In genomic region chr7:112101083-112101846, GRCh38 we compare ENCODE assay signal across 23 cellular contexts.
A peak's percentile ranks its signal among the peaks of the same experiment; 100 is the strongest.
DNase-seq lines count a peak whose midpoint lies in the region; ATAC-seq and TF ChIP-seq lines count a peak whose summit lies in the region.
"Had no signal": no experiment of that assay in that cellular context is flagged by ENCODE, and none has a peak within 500 bp of the region (broad histone marks: within the 10 kb centered on the region; RNA-seq: fewer than 3 reads in every experiment).

No MANE protein-coding gene starts in this region.

- H3K9me3 ChIP-seq in heart left ventricle (no peaks in the 10 kb centered on the region), right cardiac atrium (ENCODE audit: control insufficient read depth, low read length) (no peaks in the 10 kb centered on the region), osteoblast (ENCODE audit: low read depth, low read length) (no peaks in the 10 kb centered on the region), upper lobe of left lung (no peaks in the 10 kb centered on the region)
- H3K9me3 ChIP-seq: A549, MG63, SK-N-SH had no signal

- H4K20me1 ChIP-seq in osteoblast (ENCODE audit: insufficient read depth, low read length), result peaks cover 2% of the 10 kb centered on the region

- H3K27me3 ChIP-seq in heart left ventricle, result no peaks in the 10 kb centered on the region
- H3K27me3 ChIP-seq in right cardiac atrium (ENCODE audit: control insufficient read depth, insufficient read depth), result no peaks in the 10 kb centered on the region
- H3K27me3 ChIP-seq in osteoblast (ENCODE audit: insufficient read depth, low read length), result no peaks in the 10 kb centered on the region
- H3K27me3 ChIP-seq in upper lobe of left lung, result no peaks in the 10 kb centered on the region
- H3K27me3 ChIP-seq: MG63 had no signal

- TF ChIP-seq CTCF in heart left ventricle (IDR thresholded peaks at IDR 0.05) (no peak), osteoblast (IDR thresholded peaks at IDR 0.05; ENCODE audit: extremely low read depth, low read depth, low read length) (no peak), upper lobe of left lung (IDR thresholded peaks at IDR 0.05) (no peak)

- H3K27ac ChIP-seq in heart left ventricle (peak overlapping the region in 1 of 12 donors; percentile 4), right cardiac atrium (ENCODE audit: low read length) (no peak overlapping the region), osteoblast (ENCODE audit: low read depth, low read length) (no peak overlapping the region), upper lobe of left lung (no peak overlapping the region)
- H3K27ac ChIP-seq: A549, C4-2B had no signal

- H3K4me3 ChIP-seq in heart left ventricle (no peak overlapping the region), right cardiac atrium (ENCODE audit: low read length) (no peak overlapping the region), osteoblast (ENCODE audit: insufficient read depth, low read length) (no peak overlapping the region), upper lobe of left lung (no peak overlapping the region)
- H3K4me3 ChIP-seq: A549, GM12878, GM23338, MG63 had no signal

- in situ Hi-C loops in ACHN (cut with HindIII; ENCODE audit: low pct_ligation_motif_present, low pct_unique_long_range_greater_than_20kb, low sequenced_read_pairs), result no loop called here

- H3K36me3 ChIP-seq in heart left ventricle (no peaks in the 10 kb centered on the region), osteoblast (ENCODE audit: insufficient read depth, low read length) (no peaks in the 10 kb centered on the region), upper lobe of left lung (no peaks in the 10 kb centered on the region)
- H3K36me3 ChIP-seq: MG63 had no signal

- H2AFZ ChIP-seq in osteoblast (ENCODE audit: low read length), result no peak overlapping the region
- H2AFZ ChIP-seq: GM23338 had no signal

- DNase-seq in heart left ventricle (no peak), right cardiac atrium (no peak), dermis microvascular lymphatic vessel endothelial cell (ENCODE audit: low read depth in 2 of 2) (peak; percentile 7 to 16), osteoblast (ENCODE audit: insufficient read length, low spot score, missing footprints) (peak; percentile 66), NCI-H510A treated with DMSO at 0.1 percent for 48 hours (lab: John Stamatoyannopoulos, UW) (no peak), ACHN (no peak), upper lobe of left lung (no peak)
- DNase-seq: EL, HCEC 1CT, Karpas-422, MG63, NCI-H1048, NCI-H1436, NCI-H2029, NCI-H510A, NCI-H82, OCI-M1, SHP77, SK-N-SH had no signal

- intact Hi-C loops in heart left ventricle (cut with DNase I), result no loop called here
- intact Hi-C loops in right cardiac atrium (cut with DNase I), result no loop called here

- WGBS in heart left ventricle, 4 donors, result 61 to 73% (median 69%) methylated on average over 9 of the region's 9 CpGs
- 69% methylated on average over 9 of the region's 9 CpGs for WGBS in right cardiac atrium
- WGBS in upper lobe of left lung, 2 donors, result 80% methylated on average over 9 of the region's 9 CpGs

- H3K79me2 ChIP-seq in osteoblast (ENCODE audit: insufficient read depth, low read length), result peaks cover 35% of the 10 kb centered on the region

- no peak for TF ChIP-seq EP300 in upper lobe of left lung (IDR thresholded peaks at IDR 0.05)

- peaks cover 0 to 25% (median 3%) of the 10 kb centered on the region in 12 donors for H3K4me1 ChIP-seq in heart left ventricle
- H3K4me1 ChIP-seq in right cardiac atrium (ENCODE audit: control insufficient read depth, insufficient read depth, low read length), result peaks cover 3% of the 10 kb centered on the region
- peaks cover 5% of the 10 kb centered on the region for H3K4me1 ChIP-seq in osteoblast (ENCODE audit: insufficient read depth, low read length)
- peaks cover 13 to 20% (median 16%) of the 10 kb centered on the region in 4 donors for H3K4me1 ChIP-seq in upper lobe of left lung

- no peak overlapping the region for H3K4me2 ChIP-seq in osteoblast (ENCODE audit: insufficient read depth, low read length)
- H3K4me2 ChIP-seq: A549, GM23338, SK-N-SH had no signal

- no peak for TF ChIP-seq POLR2A in heart left ventricle (IDR thresholded peaks at IDR 0.05)
- TF ChIP-seq POLR2A in upper lobe of left lung (IDR thresholded peaks at IDR 0.05), result no peak

- ATAC-seq in heart left ventricle (peak in 3 of 4 donors; percentile 38 to 58 (median 41)), right cardiac atrium (no peak), upper lobe of left lung (ENCODE audit: low FRiP score in 2 of 2) (no peak)
- ATAC-seq: A549, GM12878, GM23338 had no signal

Comparison
In these comparisons a context has a peak if more than half of its experiments do, and no peak if none do; other contexts are left out.
1. ATAC-seq: peak in heart left ventricle (3 of 4); none in right cardiac atrium (0 of 2) and upper lobe of left lung (0 of 2).
2. DNase-seq: peak in dermis microvascular lymphatic vessel endothelial cell (2 of 2) and osteoblast (single experiment); none in heart left ventricle (0 of 5), right cardiac atrium (0 of 3), NCI-H510A treated with DMSO at 0.1 percent for 48 hours (single experiment), ACHN (single experiment) and upper lobe of left lung (0 of 2).